18 cellular contexts compared by ENCODE assay signal in genomic region chr16:70151941-70152509, GRCh38. TPM values are rescaled to one million over a fixed set of nuclear protein-coding genes. Genes with fewer than 3 reads are reported as not detected.
DNase-seq lines count a peak whose midpoint lies in the region; ATAC-seq, FAIRE-seq and TF ChIP-seq lines count a peak whose summit lies in the region.
"Had no signal": no experiment of that assay in that cellular context is flagged by ENCODE, and none has a peak within 500 bp of the region (broad histone marks: within the 10 kb centered on the region; RNA-seq: fewer than 3 reads in every experiment).

No MANE protein-coding gene starts in this region.

- TF ChIP-seq CTCF in natural killer cell (IDR thresholded peaks at IDR 0.05) (no peak), bronchial epithelial cell (IDR thresholded peaks at IDR 0.05; ENCODE audit: insufficient read depth, low read length, severe bottlenecking) (no peak), mucosa of descending colon (IDR thresholded peaks at IDR 0.05) (no peak)

- no peak for ATAC-seq in natural killer cell treated with Interleukin-12 subunit alpha and Interleukin-12 subunit beta and Interleukin-15 and Interleukin-18, amount 100 ng/mL, for 72 hours
- ATAC-seq in natural killer cell: no peak
- peak; percentile 50 for ATAC-seq in mucosa of descending colon

- H3K4me3 Mint-ChIP-seq in natural killer cell treated with Interleukin-12 subunit alpha and Interleukin-12 subunit beta and Interleukin-15 and Interleukin-18, amount 100 ng/mL, for 72 hours: no peak overlapping the region
- H3K4me3 Mint-ChIP-seq in natural killer cell: no peak overlapping the region
- H3K4me3 Mint-ChIP-seq: activated naive CD4-positive, alpha-beta T cell treated with anti-CD3 and anti-CD28 coated beads, Interleukin-2, amount 50 U/mL, for 24 hours; activated T-cell treated with anti-CD3 and anti-CD28 coated beads, Interleukin-2, amount 50 U/mL, for 24 hours; immature natural killer cell; stimulated activated naive CD8-positive, alpha-beta T cell treated with anti-CD3 and anti-CD28 coated beads, Interleukin-15, Interleukin-2, amounts not matched to agents 100 ng/mL and 50 ng/mL, for 24 hours had no signal

- FAIRE-seq in bronchial epithelial cell (lab: Jason Lieb, UNC): no peak
- FAIRE-seq: TTC549 had no signal

- peak; percentile 44 for DNase-seq in natural killer cell treated with Interleukin-12 subunit alpha and Interleukin-12 subunit beta and Interleukin-15 and Interleukin-18, amount 100 ng/mL, for 72 hours (ENCODE audit: low spot score)
- no peak for DNase-seq in natural killer cell
- DNase-seq in bronchial epithelial cell (ENCODE audit: low read depth): peak; percentile 81
- DNase-seq in mucosa of descending colon: peak in 1 of 3 donors; percentile 53
- no peak for DNase-seq in hepatic stellate cell (ENCODE audit: low spot score)
- no peak for DNase-seq in NCI-H748 treated with DMSO at 0.1 percent for 48 hours (lab: John Stamatoyannopoulos, UW)
- no peak for DNase-seq in NCI-H2227 treated with DMSO at 0.1 percent for 48 hours (lab: John Stamatoyannopoulos, UW)
- no peak for DNase-seq in cardiac septum (ENCODE audit: low spot score)
- DNase-seq: activated CD4-positive, alpha-beta T cell treated with anti-CD3 and anti-CD28 coated beads, Interleukin-2, amount 50 U/mL, for 4 hours; activated T-cell treated with anti-CD3 and anti-CD28 coated beads, Interleukin-2, amount 50 U/mL, for 24 hours; EL; immature natural killer cell; NCI-H526; stimulated activated CD4-positive, alpha-beta T cell treated with anti-CD3 and anti-CD28 coated beads, Interleukin-15, amount 100 ng/mL, for 24 hours had no signal

- intact Hi-C loops in natural killer cell (cut with micrococcal nuclease): no loop called here
- intact Hi-C loops in mucosa of descending colon (cut with DNase I, micrococcal nuclease): no loop called here
- intact Hi-C loops in cardiac septum (cut with DNase I): loop anchor here (10.0 kb wide), 1 partner anchor 123 kb away; no protein-coding TSS in a partner anchor

- no peaks in the 10 kb centered on the region for H3K9me3 Mint-ChIP-seq in natural killer cell treated with Interleukin-12 subunit alpha and Interleukin-12 subunit beta and Interleukin-15 and Interleukin-18, amount 100 ng/mL, for 72 hours
- H3K9me3 Mint-ChIP-seq in natural killer cell: no peaks in the 10 kb centered on the region
- H3K9me3 Mint-ChIP-seq: activated naive CD4-positive, alpha-beta T cell treated with anti-CD3 and anti-CD28 coated beads, Interleukin-2, amount 50 U/mL, for 24 hours; activated T-cell treated with anti-CD3 and anti-CD28 coated beads, Interleukin-2, amount 50 U/mL, for 24 hours; immature natural killer cell; stimulated activated naive CD8-positive, alpha-beta T cell treated with anti-CD3 and anti-CD28 coated beads, Interleukin-15, Interleukin-2, amounts not matched to agents 100 ng/mL and 50 ng/mL, for 24 hours had no signal

- peaks cover 18% of the 10 kb centered on the region for H3K4me1 ChIP-seq in mucosa of descending colon (ENCODE audit: low read depth)

- H3K4me3 ChIP-seq in bronchial epithelial cell (ENCODE audit: low read depth, low read length) (no peak overlapping the region), mucosa of descending colon (no peak overlapping the region)

- no peaks in the 10 kb centered on the region for H3K9me3 ChIP-seq in mucosa of descending colon

- H3K27me3 ChIP-seq in bronchial epithelial cell (ENCODE audit: control insufficient read depth, insufficient read depth, low read length): no peaks in the 10 kb centered on the region

- no peaks in the 10 kb centered on the region for H3K27me3 Mint-ChIP-seq in natural killer cell treated with Interleukin-12 subunit alpha and Interleukin-12 subunit beta and Interleukin-15 and Interleukin-18, amount 100 ng/mL, for 72 hours
- H3K27me3 Mint-ChIP-seq in natural killer cell (ENCODE audit: low read depth in 2 of 2): no peaks in the 10 kb centered on the region
- H3K27me3 Mint-ChIP-seq: activated naive CD4-positive, alpha-beta T cell treated with anti-CD3 and anti-CD28 coated beads, Interleukin-2, amount 50 U/mL, for 24 hours; activated T-cell treated with anti-CD3 and anti-CD28 coated beads, Interleukin-2, amount 50 U/mL, for 24 hours; stimulated activated naive CD8-positive, alpha-beta T cell treated with anti-CD3 and anti-CD28 coated beads, Interleukin-15, Interleukin-2, amounts not matched to agents 100 ng/mL and 50 ng/mL, for 24 hours had no signal

- H3K4me1 Mint-ChIP-seq in natural killer cell treated with Interleukin-12 subunit alpha and Interleukin-12 subunit beta and Interleukin-15 and Interleukin-18, amount 100 ng/mL, for 72 hours (ENCODE audit: low read depth in 2 of 2): no peaks in the 10 kb centered on the region
- no peaks in the 10 kb centered on the region for H3K4me1 Mint-ChIP-seq in natural killer cell
- H3K4me1 Mint-ChIP-seq: activated naive CD4-positive, alpha-beta T cell treated with anti-CD3 and anti-CD28 coated beads, Interleukin-2, amount 50 U/mL, for 24 hours had no signal

- H3K36me3 ChIP-seq in bronchial epithelial cell (ENCODE audit: control insufficient read depth, insufficient read depth, low read length) (peaks cover 14% of the 10 kb centered on the region), mucosa of descending colon (ENCODE audit: low read depth) (peaks cover 26% of the 10 kb centered on the region)

- H3K27ac Mint-ChIP-seq in natural killer cell treated with Interleukin-12 subunit alpha and Interleukin-12 subunit beta and Interleukin-15 and Interleukin-18, amount 100 ng/mL, for 72 hours: no peak overlapping the region
- H3K27ac Mint-ChIP-seq in natural killer cell: no peak overlapping the region
- H3K27ac Mint-ChIP-seq: activated naive CD4-positive, alpha-beta T cell treated with anti-CD3 and anti-CD28 coated beads, Interleukin-2, amount 50 U/mL, for 24 hours; stimulated activated naive CD8-positive, alpha-beta T cell treated with anti-CD3 and anti-CD28 coated beads, Interleukin-15, Interleukin-2, amounts not matched to agents 100 ng/mL and 50 ng/mL, for 24 hours had no signal

- H3K36me3 Mint-ChIP-seq in natural killer cell treated with Interleukin-12 subunit alpha and Interleukin-12 subunit beta and Interleukin-15 and Interleukin-18, amount 100 ng/mL, for 72 hours: peaks cover 38% of the 10 kb centered on the region
- H3K36me3 Mint-ChIP-seq in natural killer cell: peaks cover 32% of the 10 kb centered on the region

RNA-seq across cellular contexts. Expression of gene CLEC18C, which starts 21.6 kb away (rescaled TPM):
- total RNA-seq in natural killer cell treated with Interleukin-12 subunit alpha and Interleukin-12 subunit beta and Interleukin-15 and Interleukin-18, amount 100 ng/mL, for 72 hours: 1 to 10 TPM in 1 of 2 donors, not detected in 1; 1.9 TPM
- total RNA-seq in natural killer cell (under 1 TPM; 0.29 to 0.88 (median 0.59) TPM), bronchial epithelial cell (0.13 TPM in 1 of 2 replicates, not detected in the other), mucosa of descending colon (under 1 TPM; 0.61 to 0.87 (median 0.70) TPM), cardiac septum (0.11 TPM)
- total RNA-seq: urinary bladder had no signal

RNA-seq across cellular contexts. Expression of gene PDPR, which starts 37.9 kb away (rescaled TPM):
- 10 to 100 TPM; 37.2 to 51.5 TPM for total RNA-seq in natural killer cell treated with Interleukin-12 subunit alpha and Interleukin-12 subunit beta and Interleukin-15 and Interleukin-18, amount 100 ng/mL, for 72 hours
- total RNA-seq in natural killer cell (10 to 100 TPM; 50.0 to 73.9 (median 52.0) TPM), bronchial epithelial cell (4.1 and 8.4 TPM in 2 replicates), mucosa of descending colon (10 to 100 TPM; 21.0 to 43.6 (median 31.0) TPM), cardiac septum (22.5 TPM)

Comparison
In these comparisons a context has a peak if more than half of its experiments do, and no peak if none do; other contexts are left out.
1. DNase-seq: peak in natural killer cell treated with Interleukin-12 subunit alpha and Interleukin-12 subunit beta and Interleukin-15 and Interleukin-18, amount 100 ng/mL, for 72 hours (single experiment) and bronchial epithelial cell (single experiment); none in natural killer cell (single experiment), hepatic stellate cell (single experiment), NCI-H748 treated with DMSO at 0.1 percent for 48 hours (single experiment), NCI-H2227 treated with DMSO at 0.1 percent for 48 hours (single experiment) and cardiac septum (single experiment).